Comparison of ENCODE assay signal across 1 cellular context in genomic region chr2:109945362-109945761, GRCh38. TPM values are rescaled to one million over a fixed set of nuclear protein-coding genes. Genes with fewer than 3 reads are reported as not detected.
"Had no signal": no experiment of that assay in that cellular context is flagged by ENCODE, and none has a peak within 500 bp of the region (broad histone marks: within the 10 kb centered on the region; RNA-seq: fewer than 3 reads in every experiment).

No MANE protein-coding gene starts in this region.

RNA-seq across cellular contexts. Expression of gene LIMS3, which starts 46.9 kb away (rescaled TPM):
- total RNA-seq: esophagus mucosa had no signal
